ENCODE assay signal across 1 cellular context in the genomic region with DNA sequence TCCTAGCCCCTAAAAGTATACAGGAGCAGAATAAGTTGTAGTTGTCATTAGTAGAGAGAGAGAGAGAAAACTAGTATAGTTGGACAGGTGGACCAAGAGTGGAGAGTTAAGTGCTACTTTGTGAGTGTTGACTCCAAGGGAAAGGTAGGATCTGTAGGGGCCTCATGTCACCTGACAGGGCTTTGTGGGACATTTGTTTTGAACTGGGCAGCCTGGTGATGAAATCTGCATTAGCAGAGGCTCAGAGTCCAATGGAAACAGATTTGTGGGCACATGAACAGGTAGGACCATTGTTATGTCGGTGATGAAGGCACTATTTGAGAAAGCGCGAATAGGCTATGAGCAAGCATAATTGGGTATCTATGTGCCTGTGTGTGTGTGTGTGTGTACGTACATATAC.
TF ChIP-seq lines count a peak whose summit lies in the region.

No MANE protein-coding gene starts in this region.

TF ChIP-seq in HepG2, 621 proteins besides CTCF, POLR2A, EP300 and RAD21 (continued from another document):
- TF ChIP-seq, protein P1, sequence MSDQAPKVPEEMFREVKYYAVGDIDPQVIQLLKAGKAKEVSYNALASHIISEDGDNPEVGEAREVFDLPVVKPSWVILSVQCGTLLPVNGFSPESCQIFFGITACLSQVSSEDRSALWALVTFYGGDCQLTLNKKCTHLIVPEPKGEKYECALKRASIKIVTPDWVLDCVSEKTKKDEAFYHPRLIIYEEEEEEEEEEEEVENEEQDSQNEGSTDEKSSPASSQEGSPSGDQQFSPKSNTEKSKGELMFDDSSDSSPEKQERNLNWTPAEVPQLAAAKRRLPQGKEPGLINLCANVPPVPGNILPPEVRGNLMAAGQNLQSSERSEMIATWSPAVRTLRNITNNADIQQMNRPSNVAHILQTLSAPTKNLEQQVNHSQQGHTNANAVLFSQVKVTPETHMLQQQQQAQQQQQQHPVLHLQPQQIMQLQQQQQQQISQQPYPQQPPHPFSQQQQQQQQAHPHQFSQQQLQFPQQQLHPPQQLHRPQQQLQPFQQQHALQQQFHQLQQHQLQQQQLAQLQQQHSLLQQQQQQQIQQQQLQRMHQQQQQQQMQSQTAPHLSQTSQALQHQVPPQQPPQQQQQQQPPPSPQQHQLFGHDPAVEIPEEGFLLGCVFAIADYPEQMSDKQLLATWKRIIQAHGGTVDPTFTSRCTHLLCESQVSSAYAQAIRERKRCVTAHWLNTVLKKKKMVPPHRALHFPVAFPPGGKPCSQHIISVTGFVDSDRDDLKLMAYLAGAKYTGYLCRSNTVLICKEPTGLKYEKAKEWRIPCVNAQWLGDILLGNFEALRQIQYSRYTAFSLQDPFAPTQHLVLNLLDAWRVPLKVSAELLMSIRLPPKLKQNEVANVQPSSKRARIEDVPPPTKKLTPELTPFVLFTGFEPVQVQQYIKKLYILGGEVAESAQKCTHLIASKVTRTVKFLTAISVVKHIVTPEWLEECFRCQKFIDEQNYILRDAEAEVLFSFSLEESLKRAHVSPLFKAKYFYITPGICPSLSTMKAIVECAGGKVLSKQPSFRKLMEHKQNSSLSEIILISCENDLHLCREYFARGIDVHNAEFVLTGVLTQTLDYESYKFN (CRISPR knock-in tag; conservative IDR thresholded peaks at IDR 0.05), result 0 out of 2 replicates have a peak, but pooled peaks have one; percentile 23
- no peak for TF ChIP-seq TARDBP (CRISPR knock-in tag; IDR thresholded peaks at IDR 0.05)
- TF ChIP-seq JUNB (CRISPR knock-in tag; IDR thresholded peaks at IDR 0.05; ENCODE audit: borderline replicate concordance), result 0 out of 2 replicates have a peak, but pooled peaks have one; percentile 16
- no peak for TF ChIP-seq SNAPC4 (CRISPR knock-in tag; IDR thresholded peaks at IDR 0.05)
- TF ChIP-seq RCOR2 (CRISPR knock-in tag; IDR thresholded peaks at IDR 0.05), result no peak
- no peak for TF ChIP-seq ZNF501 (CRISPR knock-in tag; IDR thresholded peaks at IDR 0.05)
- TF ChIP-seq, protein P2, sequence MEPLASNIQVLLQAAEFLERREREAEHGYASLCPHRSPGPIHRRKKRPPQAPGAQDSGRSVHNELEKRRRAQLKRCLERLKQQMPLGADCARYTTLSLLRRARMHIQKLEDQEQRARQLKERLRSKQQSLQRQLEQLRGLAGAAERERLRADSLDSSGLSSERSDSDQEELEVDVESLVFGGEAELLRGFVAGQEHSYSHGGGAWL (CRISPR knock-in tag; IDR thresholded peaks at IDR 0.05), result no peak
- no peak for TF ChIP-seq TP53 (CRISPR knock-in tag; conservative IDR thresholded peaks at IDR 0.05)
